ENCODE assay signal across 8 cellular contexts in genomic region chr10:69317175-69318086, GRCh38. TPM values are rescaled to one million over a fixed set of nuclear protein-coding genes. Genes with fewer than 3 reads are reported as not detected.
DNase-seq lines count a peak whose midpoint lies in the region; ATAC-seq and TF ChIP-seq lines count a peak whose summit lies in the region.

No MANE protein-coding gene starts in this region.

- H3K36me3 Mint-ChIP-seq in Caco-2 (ENCODE audit: insufficient read depth, unreplicated experiment) (peaks cover 10% of the 10 kb centered on the region), type B pancreatic cell (no peaks in the 10 kb centered on the region)

- H3K27me3 Mint-ChIP-seq in Caco-2 (ENCODE audit: insufficient read depth, unreplicated experiment) (no peaks in the 10 kb centered on the region), type B pancreatic cell (no peaks in the 10 kb centered on the region)

- H3K36me3 ChIP-seq in Caco-2 (ENCODE audit: control insufficient read depth, insufficient read depth, low read length) (no peaks in the 10 kb centered on the region), HUES48 (ENCODE audit: control insufficient read depth, insufficient read depth, low read length) (no peaks in the 10 kb centered on the region; the same call in 1 of the 2 replicates), ascending aorta (no peaks in the 10 kb centered on the region), right lobe of liver (no peaks in the 10 kb centered on the region)

- H3K4me3 ChIP-seq in Caco-2 (ENCODE audit: low read depth, low read length) (peak overlapping the region; percentile 64), HUES48 (ENCODE audit: low read depth, low read length) (peak overlapping the region; percentile 95), ascending aorta (peak overlapping the region; percentile 90 to 92), right lobe of liver (peak overlapping the region; percentile 60 to 75 (median 67))

- peaks cover 53% of the 10 kb centered on the region for H3K4me1 ChIP-seq in Caco-2
- peaks cover 48% of the 10 kb centered on the region for H3K4me1 ChIP-seq in HUES48 (ENCODE audit: control insufficient read depth, insufficient read depth, low read length)
- peaks cover 11 to 23% of the 10 kb centered on the region in 2 donors for H3K4me1 ChIP-seq in ascending aorta
- peaks cover 0 to 7% (median 0%) of the 10 kb centered on the region in 4 donors for H3K4me1 ChIP-seq in right lobe of liver

- H3K4me1 Mint-ChIP-seq in Caco-2 (ENCODE audit: low read depth, unreplicated experiment), result peaks cover 25% of the 10 kb centered on the region
- H3K4me1 Mint-ChIP-seq in type B pancreatic cell (ENCODE audit: unreplicated experiment), result peaks cover 45% of the 10 kb centered on the region

- H3K27me3 ChIP-seq in Caco-2 (replicated peaks; ENCODE audit: control insufficient read depth, insufficient read depth, low read length) (no peaks in the 10 kb centered on the region), HUES48 (ENCODE audit: control insufficient read depth, insufficient read depth, low read length) (no peaks in the 10 kb centered on the region), ascending aorta (no peaks in the 10 kb centered on the region), right lobe of liver (no peaks in the 10 kb centered on the region)

- H3K9me3 Mint-ChIP-seq in Caco-2 (ENCODE audit: unreplicated experiment) (no peaks in the 10 kb centered on the region), type B pancreatic cell (no peaks in the 10 kb centered on the region)

- no TSS peak for BruUV-seq in Caco-2 (replicated peaks; lab: Mats Ljungman, UMichigan)

- H3K27ac ChIP-seq in HUES48 (ENCODE audit: low read depth, low read length), result peak overlapping the region; percentile 11
- peak overlapping the region; percentile 91 to 99 for H3K27ac ChIP-seq in ascending aorta
- peak overlapping the region; percentile 62 to 89 (median 74) for H3K27ac ChIP-seq in right lobe of liver

- 68% methylated on average over 9 of the region's 10 CpGs for WGBS in right lobe of liver (ENCODE audit: insufficient coverage, low coverage, low lambda C conversion rate, missing lambda C conversion rate)

- TF ChIP-seq POLR2A in right lobe of liver (IDR thresholded peaks at IDR 0.05), result no peak

- DNase-seq in Caco-2 (peak; percentile 56 to 59), ascending aorta (ENCODE audit: low spot score in 2 of 2) (no peak), right lobe of liver (no peak), type B pancreatic cell (ENCODE audit: extremely low spot score, unreplicated experiment) (no peak), mucosa of gallbladder (ENCODE audit: low spot score) (no peak)

- ATAC-seq in GM19395 (IDR thresholded peaks at IDR 0.05; ENCODE audit: unreplicated experiment), result peak; percentile 50
- ATAC-seq in right lobe of liver, result peak in 1 of 4 donors; percentile 5
- no peak for ATAC-seq in GM21447 (IDR thresholded peaks at IDR 0.05; ENCODE audit: unreplicated experiment)

- POLR2A ChIA-PET in Caco-2 (lab: Charles Lee), result interaction anchor here (0.5 to 1.0 kb wide), 5 partner anchors 16 to 816 kb away, joined by 4 to 7 read pairs (median 4); no protein-coding TSS in a partner anchor

- TF ChIP-seq CTCF in Caco-2 (IDR thresholded peaks at IDR 0.05; ENCODE audit: insufficient read depth in 1 of 2, low read depth in 1 of 2, low read length in 1 of 2, severe bottlenecking in 1 of 2, unreplicated experiment in 1 of 2) (no peak), ascending aorta (IDR thresholded peaks at IDR 0.05) (no peak), right lobe of liver (IDR thresholded peaks at IDR 0.05) (no peak), type B pancreatic cell (conservative IDR thresholded peaks at IDR 0.05) (no peak)

- H3K27ac Mint-ChIP-seq in Caco-2 (ENCODE audit: unreplicated experiment) (peak overlapping the region; percentile 53), type B pancreatic cell (peak overlapping the region; percentile 98)

- no peaks in the 10 kb centered on the region for H3K9me3 ChIP-seq in Caco-2
- H3K9me3 ChIP-seq in HUES48 (ENCODE audit: control insufficient read depth, insufficient read depth, low read length), result no peaks in the 10 kb centered on the region
- H3K9me3 ChIP-seq in ascending aorta, result no peaks in the 10 kb centered on the region
- no peaks in the 10 kb centered on the region for H3K9me3 ChIP-seq in right lobe of liver

- 0 out of 2 replicates have a peak overlapping the region, but pooled peaks have one; percentile 39 for H3K9ac ChIP-seq in HUES48 (ENCODE audit: low read depth, low read length)

- peak overlapping the region; percentile 87 for H3K4me3 Mint-ChIP-seq in Caco-2 (ENCODE audit: unreplicated experiment)
- peak overlapping the region; percentile 94 for H3K4me3 Mint-ChIP-seq in type B pancreatic cell

- intact Hi-C loops in Caco-2 (cut with micrococcal nuclease; ENCODE audit: unreplicated experiment), result loop anchor here (1.0 to 10.0 kb wide), 3 partner anchors 80 to 313 kb away; partner anchors contain the start of genes FAM241B and VPS26A
- intact Hi-C loops in ascending aorta (cut with DNase I), result loop anchor here (1.0 to 5.0 kb wide), 5 partner anchors 15 to 91 kb away; no protein-coding TSS in a partner anchor
- intact Hi-C loops in right lobe of liver (cut with DNase I), result no loop called here

- CTCF ChIA-PET in Caco-2 (lab: Charles Lee), result interaction anchor here (0.9 to 2.0 kb wide), 6 partner anchors 10 to 90 kb away, joined by 3 to 14 read pairs (median 5); no protein-coding TSS in a partner anchor

RNA-seq across cellular contexts. Expression of gene HK1, which starts 39.1 kb away (rescaled TPM):
- total RNA-seq in Caco-2 (2022), result 27.2 and 35.4 TPM in 2 replicates
- 128 TPM for total RNA-seq in ascending aorta
- 10 to 100 TPM in 2 of 6 experiments, 1 to 10 TPM in 4; 4.2 to 28.0 (median 7.2) TPM for total RNA-seq in right lobe of liver
- 60.8 and 87.9 TPM in 2 replicates for total RNA-seq in type B pancreatic cell (ENCODE audit: low replicate concordance)
- total RNA-seq in mucosa of gallbladder, result 70.7 TPM

Comparison
In these comparisons a context has a peak if more than half of its experiments do, and no peak if none do; other contexts are left out.
1. DNase-seq: peak in Caco-2 (2 of 2); none in ascending aorta (0 of 2), right lobe of liver (0 of 3), type B pancreatic cell (single experiment) and mucosa of gallbladder (single experiment).
2. H3K27ac ChIP-seq: peak in every context shown above with its lines; median percentile 95 in ascending aorta; 74 in right lobe of liver; 11 in HUES48.
3. intact Hi-C loops: an anchor here in Caco-2 (1.0 to 10.0 kb wide) and ascending aorta (1.0 to 5.0 kb wide); none called in right lobe of liver.
4. Peak in every context shown above with its lines, with median percentiles within 50 percentile points of each other: H3K4me3 ChIP-seq.